ENCODE assay signal across 23 cellular contexts in genomic region chr21:27189870-27190269, GRCh38.
"Had no signal": no experiment of that assay in that cellular context is flagged by ENCODE, and none has a peak within 500 bp of the region (broad histone marks: within the 10 kb centered on the region; RNA-seq: fewer than 3 reads in every experiment).

No MANE protein-coding gene starts in this region.

- ATAC-seq: activated T-helper 17 cell treated with anti-CD3 and anti-CD28 coated beads, Interleukin-2, amount 50 U/mL, for 72 hours; T-helper 17 cell; WTC11 had no signal

- H3K27me3 Mint-ChIP-seq: activated CD4-positive, alpha-beta T cell treated with anti-CD3 and anti-CD28 coated beads, Interleukin-2, amount 10 ng/mL, durations not matched to agents 24 days and 14 days; activated naive CD4-positive, alpha-beta T cell treated with anti-CD3 and anti-CD28 coated beads, Interleukin-2, amount 10 ng/mL, durations not matched to agents 7 days and 5 days; activated naive CD8-positive, alpha-beta T cell treated with anti-CD3 and anti-CD28 coated beads for 36 hours; activated T-helper 17 cell treated with anti-CD3 and anti-CD28 coated beads, Interleukin-2, amount 50 U/mL, for 72 hours; T-helper 17 cell had no signal

- H3K4me3 ChIP-seq: adrenal gland had no signal

- H3K4me1 Mint-ChIP-seq: activated CD4-positive, alpha-beta T cell treated with anti-CD3 and anti-CD28 coated beads, Interleukin-2, amount 10 ng/mL, durations not matched to agents 24 days and 14 days; activated naive CD4-positive, alpha-beta T cell treated with anti-CD3 and anti-CD28 coated beads, Interleukin-2, amount 10 ng/mL, durations not matched to agents 7 days and 5 days; activated naive CD8-positive, alpha-beta T cell treated with anti-CD3 and anti-CD28 coated beads for 36 hours; activated T-helper 17 cell treated with anti-CD3 and anti-CD28 coated beads, Interleukin-2, amount 50 U/mL, for 72 hours; T-helper 17 cell; WTC11 had no signal

- H3K27me3 ChIP-seq: adrenal gland had no signal

- H3K9me3 Mint-ChIP-seq: activated CD4-positive, alpha-beta T cell treated with anti-CD3 and anti-CD28 coated beads, Interleukin-2, amount 10 ng/mL, durations not matched to agents 24 days and 14 days had no signal

- H3K4me3 Mint-ChIP-seq: activated CD4-positive, alpha-beta T cell treated with anti-CD3 and anti-CD28 coated beads, Interleukin-2, amount 10 ng/mL, durations not matched to agents 24 days and 14 days; activated naive CD4-positive, alpha-beta T cell treated with anti-CD3 and anti-CD28 coated beads, Interleukin-2, amount 10 ng/mL, durations not matched to agents 7 days and 5 days; activated naive CD8-positive, alpha-beta T cell treated with anti-CD3 and anti-CD28 coated beads for 36 hours; activated T-helper 17 cell treated with anti-CD3 and anti-CD28 coated beads, Interleukin-2, amount 50 U/mL, for 72 hours; T-helper 17 cell; WTC11 had no signal

- H3K36me3 ChIP-seq: adrenal gland had no signal

- H3K27ac Mint-ChIP-seq: activated CD4-positive, alpha-beta T cell treated with anti-CD3 and anti-CD28 coated beads, Interleukin-2, amount 10 ng/mL, durations not matched to agents 24 days and 14 days; activated naive CD4-positive, alpha-beta T cell treated with anti-CD3 and anti-CD28 coated beads, Interleukin-2, amount 10 ng/mL, durations not matched to agents 7 days and 5 days; activated naive CD8-positive, alpha-beta T cell treated with anti-CD3 and anti-CD28 coated beads for 36 hours; activated T-helper 17 cell treated with anti-CD3 and anti-CD28 coated beads, Interleukin-2, amount 50 U/mL, for 72 hours; T-helper 17 cell; WTC11 had no signal

- DNase-seq: activated CD4-positive, alpha-beta T cell treated with anti-CD3 and anti-CD28 coated beads for 1 hour; activated CD4-positive, alpha-beta T cell treated with anti-CD3 and anti-CD28 coated beads, Interleukin-2, amount 10 ng/mL, durations not matched to agents 24 days and 14 days; activated CD4-positive, alpha-beta T cell treated with anti-CD3 and anti-CD28 coated beads, Interleukin-2, amount 50 U/mL, for 48 hours; activated CD8-positive, alpha-beta memory T cell treated with anti-CD3 and anti-CD28 coated beads for 24 hours; activated gamma-delta T cell treated with Interleukin-2 at 50 U/mL for 16 hours; activated naive CD4-positive, alpha-beta T cell treated with anti-CD3 and anti-CD28 coated beads, Interleukin-2, amount 10 ng/mL, durations not matched to agents 7 days and 5 days; activated naive CD8-positive, alpha-beta T cell treated with anti-CD3 and anti-CD28 coated beads for 36 hours; activated T-cell treated with anti-CD3 and anti-CD28 coated beads for 4 hours; activated T-cell treated with anti-CD3 and anti-CD28 coated beads, Interleukin-2, amount 50 U/mL, for 48 hours; adrenal gland; anterior cingulate cortex; caudate nucleus; NCI-H1105 treated with DMSO at 0.1 percent for 48 hours; NCI-H1436 treated with DMSO at 0.1 percent for 48 hours; NCI-H187; NCI-H2081 treated with DMSO at 0.1 percent for 48 hours; NCI-H2171 treated with DMSO at 0.1 percent for 48 hours; NCI-H526; NCI-H82; T-helper 17 cell; T-helper 9 cell had no signal

- H3K27ac ChIP-seq: adrenal gland had no signal

- H3K4me1 ChIP-seq: adrenal gland had no signal

- H3K36me3 Mint-ChIP-seq: activated naive CD4-positive, alpha-beta T cell treated with anti-CD3 and anti-CD28 coated beads, Interleukin-2, amount 10 ng/mL, durations not matched to agents 7 days and 5 days; activated naive CD8-positive, alpha-beta T cell treated with anti-CD3 and anti-CD28 coated beads for 36 hours; WTC11 had no signal
